In the genomic region with DNA sequence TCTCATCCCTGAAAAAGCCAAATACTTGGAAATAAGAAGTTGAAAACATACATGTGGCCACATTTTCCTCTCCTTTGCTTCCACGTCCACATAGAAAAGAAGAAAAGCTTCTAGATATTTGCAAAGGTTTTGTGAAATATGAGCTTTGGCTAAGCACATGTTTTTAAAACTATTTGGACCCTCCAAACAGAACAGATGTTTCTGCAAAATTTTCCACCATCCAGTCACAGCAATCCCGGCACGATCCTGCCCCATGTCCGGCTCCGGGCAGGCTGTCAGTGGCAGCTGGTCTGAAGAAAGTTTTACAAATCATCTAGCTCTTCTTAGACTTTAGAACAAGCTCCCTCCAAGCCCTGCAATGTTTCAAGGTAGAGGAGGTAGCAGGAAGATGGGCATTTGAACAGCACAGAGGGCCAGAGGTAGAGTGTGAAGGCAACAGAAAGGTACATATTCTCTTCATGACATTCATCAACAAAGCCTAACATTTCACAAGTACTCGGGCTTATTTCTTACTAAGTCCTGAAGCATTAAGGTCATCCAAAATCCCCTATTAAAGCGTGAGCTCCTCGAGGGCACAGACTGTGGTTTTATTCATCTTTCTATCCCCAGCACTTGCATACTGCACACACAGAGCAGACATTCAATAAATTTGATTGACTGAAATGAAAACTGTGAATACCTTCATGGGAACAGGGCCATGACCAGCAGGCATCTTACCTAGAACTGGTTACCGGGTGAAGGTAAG, we compare ENCODE assay signal across 11 cellular contexts.
DNase-seq lines count a peak whose midpoint lies in the region; ATAC-seq and TF ChIP-seq lines count a peak whose summit lies in the region.
"Had no signal": no experiment of that assay in that cellular context is flagged by ENCODE, and none has a peak within 500 bp of the region (broad histone marks: within the 10 kb centered on the region; RNA-seq: fewer than 3 reads in every experiment).

No MANE protein-coding gene starts in this region.

- H3K36me3 ChIP-seq in adipocyte (ENCODE audit: control insufficient read depth, insufficient read depth, low read length, severe bottlenecking), result no peaks in the 10 kb centered on the region
- H3K36me3 ChIP-seq in hepatocyte (replicated peaks; ENCODE audit: insufficient read depth, low read depth), result no peaks in the 10 kb centered on the region
- no peaks in the 10 kb centered on the region for H3K36me3 ChIP-seq in skeletal muscle satellite cell (ENCODE audit: insufficient read depth, low read length)

- peak overlapping the region; percentile 65 for H3K27ac ChIP-seq in hepatocyte

- no peak for TF ChIP-seq CTCF in hepatocyte (IDR thresholded peaks at IDR 0.05; ENCODE audit: poor library complexity)

- H3K4me1 Mint-ChIP-seq in activated T-helper 2 cell treated with anti-CD3 and anti-CD28 coated beads, Interferon-gamma antibody, Interleukin-2, Interleukin-4, amounts not matched to agents 10 μg/mL and 5 μg/mL and 100 μg/mL, durations not matched to agents 14 hours and 24 hours and 36 hours (ENCODE audit: low read depth), result no peaks in the 10 kb centered on the region
- H3K4me1 Mint-ChIP-seq: activated CD8-positive, alpha-beta memory T cell treated with anti-CD3 and anti-CD28 coated beads, Interleukin-2, amount 10 ng/mL, durations not matched to agents 7 days and 5 days had no signal

- peaks cover 17% of the 10 kb centered on the region for H3K27me3 Mint-ChIP-seq in activated T-helper 2 cell treated with anti-CD3 and anti-CD28 coated beads, Interferon-gamma antibody, Interleukin-2, Interleukin-4, amounts not matched to agents 10 μg/mL and 5 μg/mL and 100 μg/mL, durations not matched to agents 14 hours and 24 hours and 36 hours (ENCODE audit: low read depth)
- H3K27me3 Mint-ChIP-seq: activated CD8-positive, alpha-beta memory T cell treated with anti-CD3 and anti-CD28 coated beads, Interleukin-2, amount 10 ng/mL, durations not matched to agents 7 days and 5 days had no signal

- H3K27ac Mint-ChIP-seq in activated T-helper 2 cell treated with anti-CD3 and anti-CD28 coated beads, Interferon-gamma antibody, Interleukin-2, Interleukin-4, amounts not matched to agents 10 μg/mL and 5 μg/mL and 100 μg/mL, durations not matched to agents 14 hours and 24 hours and 36 hours, result no peak overlapping the region
- H3K27ac Mint-ChIP-seq: activated CD8-positive, alpha-beta memory T cell treated with anti-CD3 and anti-CD28 coated beads, Interleukin-2, amount 10 ng/mL, durations not matched to agents 7 days and 5 days had no signal

- H3K4me3 Mint-ChIP-seq in activated T-helper 2 cell treated with anti-CD3 and anti-CD28 coated beads, Interferon-gamma antibody, Interleukin-2, Interleukin-4, amounts not matched to agents 10 μg/mL and 5 μg/mL and 100 μg/mL, durations not matched to agents 14 hours and 24 hours and 36 hours (ENCODE audit: low read depth), result no peak overlapping the region
- H3K4me3 Mint-ChIP-seq: activated CD8-positive, alpha-beta memory T cell treated with anti-CD3 and anti-CD28 coated beads, Interleukin-2, amount 10 ng/mL, durations not matched to agents 7 days and 5 days had no signal

- intact Hi-C loops in activated T-helper 2 cell treated with anti-CD3 and anti-CD28 coated beads, Interferon-gamma antibody, Interleukin-2, Interleukin-4, amounts not matched to agents 10 μg/mL and 5 μg/mL and 100 μg/mL, durations not matched to agents 14 hours and 24 hours and 36 hours (cut with micrococcal nuclease), result no loop called here

- peak overlapping the region; percentile 68 for H3K4me3 ChIP-seq in adipocyte (ENCODE audit: low read length)
- H3K4me3 ChIP-seq in hepatocyte, result no peak overlapping the region
- no peak overlapping the region for H3K4me3 ChIP-seq in skeletal muscle satellite cell (ENCODE audit: low read length)

- no peak for ATAC-seq in HG03135 (IDR thresholded peaks at IDR 0.05; ENCODE audit: unreplicated experiment)
- ATAC-seq: activated CD8-positive, alpha-beta memory T cell treated with anti-CD3 and anti-CD28 coated beads, Interleukin-2, amount 10 ng/mL, durations not matched to agents 7 days and 5 days had no signal

- 59% methylated on average over 9 of the region's 9 CpGs for WGBS in hepatocyte (ENCODE audit: low lambda C conversion rate, missing lambda C conversion rate)

- H3K36me3 Mint-ChIP-seq in activated T-helper 2 cell treated with anti-CD3 and anti-CD28 coated beads, Interferon-gamma antibody, Interleukin-2, Interleukin-4, amounts not matched to agents 10 μg/mL and 5 μg/mL and 100 μg/mL, durations not matched to agents 14 hours and 24 hours and 36 hours (ENCODE audit: low read depth), result no peaks in the 10 kb centered on the region
- H3K36me3 Mint-ChIP-seq: activated CD8-positive, alpha-beta memory T cell treated with anti-CD3 and anti-CD28 coated beads, Interleukin-2, amount 10 ng/mL, durations not matched to agents 7 days and 5 days had no signal

- H3K9me3 ChIP-seq in adipocyte (ENCODE audit: control insufficient read depth, low read length) (no peaks in the 10 kb centered on the region), hepatocyte (ENCODE audit: low read depth) (no peaks in the 10 kb centered on the region), skeletal muscle satellite cell (replicated peaks; ENCODE audit: low read length) (no peaks in the 10 kb centered on the region)

- H3K4me1 ChIP-seq in adipocyte (ENCODE audit: control insufficient read depth, insufficient read depth, low read length) (peaks cover 43% of the 10 kb centered on the region), hepatocyte (ENCODE audit: insufficient read depth) (peaks cover 25% of the 10 kb centered on the region), skeletal muscle satellite cell (ENCODE audit: control insufficient read depth, insufficient read depth, low read length) (peaks cover 35% of the 10 kb centered on the region)

- DNase-seq in DMS 273 treated with DMSO at 0.1 percent for 48 hours (lab: John Stamatoyannopoulos, UW) (peak; percentile 63), adipocyte (ENCODE audit: low read depth) (peak; percentile 59), hepatocyte (ENCODE audit: low spot score) (no peak), NCI-H2196 (lab: John Stamatoyannopoulos, UW; ENCODE audit: unreplicated experiment) (no peak), germinal center (ENCODE audit: low spot score) (no peak)
- DNase-seq in activated T-helper 2 cell treated with anti-CD3 and anti-CD28 coated beads, Interferon-gamma antibody, Interleukin-2, Interleukin-4, amounts not matched to agents 10 μg/mL and 5 μg/mL and 100 μg/mL, durations not matched to agents 14 hours and 24 hours and 36 hours (ENCODE audit: low spot score), result no peak
- DNase-seq: activated CD8-positive, alpha-beta memory T cell treated with anti-CD3 and anti-CD28 coated beads, Interleukin-2, amount 10 ng/mL, durations not matched to agents 7 days and 5 days; activated naive CD4-positive, alpha-beta T cell treated with anti-CD3 and anti-CD28 coated beads, Interleukin-2, amount 50 U/mL, for 16 hours; NCI-H446 treated with DMSO at 0.1 percent for 48 hours had no signal

- peak overlapping the region; percentile 56 for H3K4me2 ChIP-seq in hepatocyte
- peak overlapping the region; percentile 4 for H3K4me2 ChIP-seq in skeletal muscle satellite cell (ENCODE audit: low read length)

- peaks cover 8% of the 10 kb centered on the region for H3K79me2 ChIP-seq in hepatocyte

- H2AFZ ChIP-seq in hepatocyte, result no peak overlapping the region

- no peaks in the 10 kb centered on the region for H4K20me1 ChIP-seq in hepatocyte (ENCODE audit: insufficient read depth, poor library complexity, severe bottlenecking)

- no peaks in the 10 kb centered on the region for H3K9me3 Mint-ChIP-seq in activated T-helper 2 cell treated with anti-CD3 and anti-CD28 coated beads, Interferon-gamma antibody, Interleukin-2, Interleukin-4, amounts not matched to agents 10 μg/mL and 5 μg/mL and 100 μg/mL, durations not matched to agents 14 hours and 24 hours and 36 hours

- H3K27me3 ChIP-seq in adipocyte (replicated peaks; ENCODE audit: control insufficient read depth, insufficient read depth, low read length) (no peaks in the 10 kb centered on the region), hepatocyte (no peaks in the 10 kb centered on the region), skeletal muscle satellite cell (ENCODE audit: control insufficient read depth, insufficient read depth, low read length) (no peaks in the 10 kb centered on the region)

- H3K9me2 ChIP-seq in hepatocyte (replicated peaks; ENCODE audit: insufficient read depth), result no peaks in the 10 kb centered on the region

- peak overlapping the region; percentile 62 for H3K9ac ChIP-seq in adipocyte (ENCODE audit: low read length)
- H3K9ac ChIP-seq in skeletal muscle satellite cell (ENCODE audit: low read depth, low read length), result peak overlapping the region; percentile 1

Comparison
In these comparisons a context has a peak if more than half of its experiments do, and no peak if none do; other contexts are left out.
1. DNase-seq: peak in DMS 273 treated with DMSO at 0.1 percent for 48 hours (single experiment) and adipocyte (single experiment); none in hepatocyte (single experiment), NCI-H2196 (single experiment), activated T-helper 2 cell treated with anti-CD3 and anti-CD28 coated beads, Interferon-gamma antibody, Interleukin-2, Interleukin-4, amounts not matched to agents 10 μg/mL and 5 μg/mL and 100 μg/mL, durations not matched to agents 14 hours and 24 hours and 36 hours (single experiment) and germinal center (single experiment).